ENCODE assay signal across 8 cellular contexts in the genomic region with DNA sequence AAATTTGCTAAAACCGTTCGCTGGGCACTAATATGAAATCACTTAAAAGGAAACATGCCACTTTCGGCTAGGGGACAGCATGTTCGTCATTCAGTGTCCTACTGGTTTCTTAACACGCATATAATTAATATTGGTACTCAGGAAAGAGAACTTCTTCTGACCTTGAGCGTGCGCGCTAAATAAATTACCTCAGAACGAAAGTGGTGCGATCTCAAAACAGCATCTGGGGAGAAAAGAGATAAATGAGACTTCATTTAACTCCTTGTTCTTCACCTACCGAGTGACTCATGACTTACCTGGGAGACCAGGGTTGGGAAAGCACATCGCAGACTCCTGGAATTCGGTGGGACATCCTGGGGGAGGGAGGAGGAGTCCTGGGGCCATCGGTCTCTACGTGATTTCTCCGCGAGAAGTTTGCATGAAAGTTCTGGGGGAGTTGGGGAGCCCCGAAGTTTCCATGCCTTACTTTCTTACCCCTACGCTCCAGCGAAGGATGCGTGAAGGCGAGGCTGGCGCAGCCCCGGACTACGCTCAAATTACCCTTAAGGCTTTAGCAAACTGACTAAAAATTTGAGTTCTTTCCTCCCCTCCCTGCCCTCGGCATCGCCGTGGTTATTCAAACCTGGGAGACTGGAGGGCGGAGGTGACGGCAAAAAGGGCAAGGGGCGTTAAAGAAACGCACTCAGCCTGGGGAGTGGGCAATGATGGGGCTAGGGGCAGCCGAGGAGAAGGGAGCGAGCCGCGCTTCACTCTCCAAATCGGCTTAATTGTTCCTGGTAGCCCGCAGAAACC. TPM values are rescaled to one million over a fixed set of nuclear protein-coding genes. Genes with fewer than 3 reads are reported as not detected.
A peak's percentile ranks its signal among the peaks of the same experiment; 100 is the strongest.
DNase-seq lines count a peak whose midpoint lies in the region; ATAC-seq and TF ChIP-seq lines count a peak whose summit lies in the region.

No MANE protein-coding gene starts in this region.

- H3K27me3 ChIP-seq in hepatocyte, result peaks cover 31% of the 10 kb centered on the region

- H3K4me3 ChIP-seq in hepatocyte, result peak overlapping the region; percentile 58
- peak overlapping the region; percentile 85 for H3K4me3 ChIP-seq in skeletal muscle cell (ENCODE audit: low read depth, low read length)

- ATAC-seq in HG02870 (IDR thresholded peaks at IDR 0.05; ENCODE audit: unreplicated experiment) (peak; percentile 21), HG03095 (IDR thresholded peaks at IDR 0.05; ENCODE audit: unreplicated experiment) (no peak), HG03521 (IDR thresholded peaks at IDR 0.05; ENCODE audit: unreplicated experiment) (no peak)

- peak overlapping the region; percentile 97 for H3K4me2 ChIP-seq in hepatocyte

- H3K79me2 ChIP-seq in hepatocyte, result no peaks in the 10 kb centered on the region

- no peak overlapping the region for H3K27ac ChIP-seq in hepatocyte

- H3K4me1 ChIP-seq in hepatocyte (ENCODE audit: insufficient read depth), result peaks cover 8% of the 10 kb centered on the region

- no peak for TF ChIP-seq CTCF in hepatocyte (IDR thresholded peaks at IDR 0.05; ENCODE audit: poor library complexity)

- H3K9me3 ChIP-seq in hepatocyte (ENCODE audit: low read depth), result no peaks in the 10 kb centered on the region

- no peaks in the 10 kb centered on the region for H4K20me1 ChIP-seq in hepatocyte (ENCODE audit: insufficient read depth, poor library complexity, severe bottlenecking)

- 4% methylated on average over 38 of the region's 38 CpGs for WGBS in hepatocyte (ENCODE audit: low lambda C conversion rate, missing lambda C conversion rate)

- H2AFZ ChIP-seq in hepatocyte, result peak overlapping the region; percentile 73

- no peaks in the 10 kb centered on the region for H3K9me2 ChIP-seq in hepatocyte (replicated peaks; ENCODE audit: insufficient read depth)

- peak; percentile 32 for DNase-seq in Daoy (ENCODE audit: low read depth)
- DNase-seq in activated CD8-positive, alpha-beta memory T cell treated with anti-CD3 and anti-CD28 coated beads, Interleukin-2, amount 50 U/mL, for 48 hours, result peak; percentile 56
- peak; percentile 7 for DNase-seq in hepatocyte (ENCODE audit: low spot score)
- no peak for DNase-seq in skeletal muscle cell (ENCODE audit: low read depth)
- no peak for DNase-seq in ureter (ENCODE audit: low spot score)

- no peaks in the 10 kb centered on the region for H3K36me3 ChIP-seq in hepatocyte (replicated peaks; ENCODE audit: insufficient read depth, low read depth)

RNA-seq across cellular contexts. Expression of gene BEND6, which starts 1.1 kb away (rescaled TPM):
- total RNA-seq in Daoy (2014; rRNA removed; shearing (Covaris generic)), result 8.1 and 9.0 TPM in 2 replicates
- 1.2 and 2.4 TPM in 2 replicates for total RNA-seq in hepatocyte
- polyA plus RNA-seq in hepatocyte, result 2.0 and 2.5 TPM in 2 replicates
- 4.1 TPM for total RNA-seq in ureter

Comparison
In these comparisons a context has a peak if more than half of its experiments do, and no peak if none do; other contexts are left out.
1. DNase-seq: peak in Daoy (single experiment), activated CD8-positive, alpha-beta memory T cell treated with anti-CD3 and anti-CD28 coated beads, Interleukin-2, amount 50 U/mL, for 48 hours (single experiment) and hepatocyte (single experiment); none in skeletal muscle cell (single experiment) and ureter (single experiment).